1 cellular context compared by ENCODE assay signal in the genomic region with DNA sequence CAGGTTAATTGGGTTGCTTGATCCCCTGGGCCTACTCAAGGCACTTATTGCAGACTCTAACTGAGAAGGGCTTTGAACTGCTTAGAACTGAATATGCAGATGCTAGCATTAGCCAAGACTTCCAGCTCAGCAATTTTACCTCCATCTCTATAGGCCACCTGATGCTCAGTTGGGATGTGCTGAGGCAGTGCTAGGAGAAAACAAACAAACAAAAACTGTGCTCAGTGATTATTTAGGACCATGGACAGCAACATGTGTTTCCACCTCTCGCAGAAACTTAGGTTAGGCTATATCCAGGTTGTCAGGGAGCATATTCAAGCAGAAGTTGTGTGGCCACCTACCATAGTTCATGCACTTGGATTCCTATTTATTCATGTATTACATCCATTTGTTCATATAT.
TF ChIP-seq lines count a peak whose summit lies in the region.

No MANE protein-coding gene starts in this region.

TF ChIP-seq in K562, 482 proteins besides CTCF, POLR2A, EP300 and RAD21 (continued from another document):
- TF ChIP-seq, protein P1, sequence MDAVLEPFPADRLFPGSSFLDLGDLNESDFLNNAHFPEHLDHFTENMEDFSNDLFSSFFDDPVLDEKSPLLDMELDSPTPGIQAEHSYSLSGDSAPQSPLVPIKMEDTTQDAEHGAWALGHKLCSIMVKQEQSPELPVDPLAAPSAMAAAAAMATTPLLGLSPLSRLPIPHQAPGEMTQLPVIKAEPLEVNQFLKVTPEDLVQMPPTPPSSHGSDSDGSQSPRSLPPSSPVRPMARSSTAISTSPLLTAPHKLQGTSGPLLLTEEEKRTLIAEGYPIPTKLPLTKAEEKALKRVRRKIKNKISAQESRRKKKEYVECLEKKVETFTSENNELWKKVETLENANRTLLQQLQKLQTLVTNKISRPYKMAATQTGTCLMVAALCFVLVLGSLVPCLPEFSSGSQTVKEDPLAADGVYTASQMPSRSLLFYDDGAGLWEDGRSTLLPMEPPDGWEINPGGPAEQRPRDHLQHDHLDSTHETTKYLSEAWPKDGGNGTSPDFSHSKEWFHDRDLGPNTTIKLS (IDR thresholded peaks at IDR 0.05; ENCODE audit: borderline replicate concordance, low read depth), result no peak
